Comparison of ENCODE assay signal across 10 cellular contexts in genomic region chr9:24245988-24246387, GRCh38.
DNase-seq lines count a peak whose midpoint lies in the region; ATAC-seq and TF ChIP-seq lines count a peak whose summit lies in the region.
"Had no signal": no experiment of that assay in that cellular context is flagged by ENCODE, and none has a peak within 500 bp of the region (broad histone marks: within the 10 kb centered on the region; RNA-seq: fewer than 3 reads in every experiment).

No MANE protein-coding gene starts in this region.

- H2BK120ac ChIP-seq in mesenchymal stem cell (ENCODE audit: low read depth, low read length): no peak overlapping the region

- no peaks in the 10 kb centered on the region for H3K4me1 ChIP-seq in mesenchymal stem cell (ENCODE audit: control insufficient read depth, insufficient read depth, low read depth, low read length)

- H2BK5ac ChIP-seq in mesenchymal stem cell (ENCODE audit: low read depth, low read length, poor library complexity, severe bottlenecking): no peak overlapping the region

- no peak overlapping the region for H2BK15ac ChIP-seq in mesenchymal stem cell (ENCODE audit: low read depth, poor library complexity, severe bottlenecking)

- no CpG with 5 or more reads among the region's 2 CpGs for WGBS in mesenchymal stem cell

- H3K27ac ChIP-seq in mesenchymal stem cell (ENCODE audit: low read length, poor library complexity, severe bottlenecking): no peak overlapping the region
- H3K27ac ChIP-seq: HL-60 had no signal

- H4K8ac ChIP-seq in mesenchymal stem cell (ENCODE audit: low read length): no peak overlapping the region

- POLR2A ChIA-PET in GM10248 (lab: Yijun Ruan, JAX): no interaction called here

- H3K79me1 ChIP-seq in mesenchymal stem cell (replicated peaks; ENCODE audit: low read length, poor library complexity, severe bottlenecking): no peaks in the 10 kb centered on the region

- CTCF ChIA-PET in GM10248 (lab: Yijun Ruan, JAX): no interaction called here

- no peak for ATAC-seq in HG03354 (IDR thresholded peaks at IDR 0.05; ENCODE audit: poor library complexity, severe bottlenecking, unreplicated experiment)
- ATAC-seq: natural killer cell had no signal

- H3K27me3 ChIP-seq in mesenchymal stem cell (ENCODE audit: control insufficient read depth in 1 of 2, insufficient read depth in 1 of 2, low read length in 2 of 2): no peaks in the 10 kb centered on the region

- no peak overlapping the region for H2AK5ac ChIP-seq in mesenchymal stem cell (ENCODE audit: low read length, severe bottlenecking)

- H4K91ac ChIP-seq in mesenchymal stem cell (ENCODE audit: low read length): no peak overlapping the region

- H3K4me2 ChIP-seq in mesenchymal stem cell (ENCODE audit: low read length, poor library complexity, severe bottlenecking): no peak overlapping the region

- no peak overlapping the region for H3K9ac ChIP-seq in mesenchymal stem cell (ENCODE audit: low read length)

- DNase-seq in GM10248 (ENCODE audit: extremely low spot score) (no peak), LNCaP clone FGC (ENCODE audit: low read depth) (peak; percentile 30), amniotic epithelial cell (ENCODE audit: low read depth) (peak; percentile 3), mesenchymal stem cell (peak; percentile 2), NCI-H146 (lab: John Stamatoyannopoulos, UW) (no peak), posterior cingulate gyrus (no peak)
- DNase-seq in activated CD4-positive, alpha-beta T cell treated with anti-CD3 and anti-CD28 coated beads for 4 hours: no peak
- DNase-seq: natural killer cell had no signal

- H2BK12ac ChIP-seq in mesenchymal stem cell (ENCODE audit: low read length in 2 of 2): no peak overlapping the region

- H3K4ac ChIP-seq in mesenchymal stem cell (ENCODE audit: low read depth in 1 of 2, low read length in 2 of 2): no peak overlapping the region

- TF ChIP-seq CTCF in GM10248 (IDR thresholded peaks at IDR 0.05; ENCODE audit: control extremely low read depth, extremely low read depth, low read depth, missing control alignments) (peak; percentile 20), LNCaP clone FGC (IDR thresholded peaks at IDR 0.05; ENCODE audit: control insufficient read depth, extremely low read depth, insufficient read depth) (peak; percentile 62)

- H3K4me3 ChIP-seq in LNCaP clone FGC (ENCODE audit: low read depth, low read length): no peak overlapping the region
- H3K4me3 ChIP-seq in mesenchymal stem cell (ENCODE audit: insufficient read depth in 1 of 2, low read depth in 1 of 2, low read length in 2 of 2): no peak overlapping the region

- H3K14ac ChIP-seq in mesenchymal stem cell (ENCODE audit: low read length in 2 of 2): no peak overlapping the region

- no peak overlapping the region for H3K23ac ChIP-seq in mesenchymal stem cell (ENCODE audit: low read length in 2 of 2)

- intact Hi-C loops in posterior cingulate gyrus (cut with DNase I): no loop called here

- no peak overlapping the region for H3K18ac ChIP-seq in mesenchymal stem cell (ENCODE audit: low read depth in 1 of 2, low read length in 2 of 2)

- no peak overlapping the region for H2AFZ ChIP-seq in mesenchymal stem cell (ENCODE audit: low read depth, low read length)

- no peaks in the 10 kb centered on the region for H3K36me3 ChIP-seq in mesenchymal stem cell (ENCODE audit: control insufficient read depth in 1 of 2, insufficient read depth in 2 of 2, low read depth in 1 of 2, low read length in 2 of 2)

- peaks cover 10% of the 10 kb centered on the region for H3K9me3 ChIP-seq in mesenchymal stem cell (ENCODE audit: control insufficient read depth, low read length)

Comparison
In these comparisons a context has a peak if more than half of its experiments do, and no peak if none do; other contexts are left out.
1. DNase-seq: peak in LNCaP clone FGC (single experiment), amniotic epithelial cell (single experiment) and mesenchymal stem cell (single experiment); none in GM10248 (single experiment), activated CD4-positive, alpha-beta T cell treated with anti-CD3 and anti-CD28 coated beads for 4 hours (0 of 2), NCI-H146 (single experiment) and posterior cingulate gyrus (0 of 10).